In the genomic region with DNA sequence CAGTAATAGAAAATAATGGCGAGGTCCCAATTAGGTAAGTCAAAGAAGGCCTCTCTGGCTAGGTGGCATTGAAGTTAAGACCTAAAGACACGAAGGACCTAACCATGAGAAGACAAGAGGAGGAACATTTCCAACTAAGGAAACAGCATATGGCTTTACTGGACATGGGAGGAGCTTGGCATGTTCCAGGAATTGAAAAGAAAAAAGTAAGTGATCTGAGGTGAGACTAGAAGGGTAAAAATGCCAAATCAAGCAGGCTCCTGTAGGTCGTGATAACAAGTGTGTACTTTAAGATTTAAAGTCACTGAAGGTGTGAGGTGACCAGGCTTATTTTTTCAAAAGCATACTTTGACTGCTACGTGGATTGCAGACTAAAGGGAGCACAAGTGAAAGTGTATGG, we compare ENCODE assay signal across 1 cellular context.
TF ChIP-seq lines count a peak whose summit lies in the region.

No MANE protein-coding gene starts in this region.

TF ChIP-seq in K562, 482 proteins besides CTCF, POLR2A, EP300 and RAD21 (continued from another document):
- TF ChIP-seq, protein P1, sequence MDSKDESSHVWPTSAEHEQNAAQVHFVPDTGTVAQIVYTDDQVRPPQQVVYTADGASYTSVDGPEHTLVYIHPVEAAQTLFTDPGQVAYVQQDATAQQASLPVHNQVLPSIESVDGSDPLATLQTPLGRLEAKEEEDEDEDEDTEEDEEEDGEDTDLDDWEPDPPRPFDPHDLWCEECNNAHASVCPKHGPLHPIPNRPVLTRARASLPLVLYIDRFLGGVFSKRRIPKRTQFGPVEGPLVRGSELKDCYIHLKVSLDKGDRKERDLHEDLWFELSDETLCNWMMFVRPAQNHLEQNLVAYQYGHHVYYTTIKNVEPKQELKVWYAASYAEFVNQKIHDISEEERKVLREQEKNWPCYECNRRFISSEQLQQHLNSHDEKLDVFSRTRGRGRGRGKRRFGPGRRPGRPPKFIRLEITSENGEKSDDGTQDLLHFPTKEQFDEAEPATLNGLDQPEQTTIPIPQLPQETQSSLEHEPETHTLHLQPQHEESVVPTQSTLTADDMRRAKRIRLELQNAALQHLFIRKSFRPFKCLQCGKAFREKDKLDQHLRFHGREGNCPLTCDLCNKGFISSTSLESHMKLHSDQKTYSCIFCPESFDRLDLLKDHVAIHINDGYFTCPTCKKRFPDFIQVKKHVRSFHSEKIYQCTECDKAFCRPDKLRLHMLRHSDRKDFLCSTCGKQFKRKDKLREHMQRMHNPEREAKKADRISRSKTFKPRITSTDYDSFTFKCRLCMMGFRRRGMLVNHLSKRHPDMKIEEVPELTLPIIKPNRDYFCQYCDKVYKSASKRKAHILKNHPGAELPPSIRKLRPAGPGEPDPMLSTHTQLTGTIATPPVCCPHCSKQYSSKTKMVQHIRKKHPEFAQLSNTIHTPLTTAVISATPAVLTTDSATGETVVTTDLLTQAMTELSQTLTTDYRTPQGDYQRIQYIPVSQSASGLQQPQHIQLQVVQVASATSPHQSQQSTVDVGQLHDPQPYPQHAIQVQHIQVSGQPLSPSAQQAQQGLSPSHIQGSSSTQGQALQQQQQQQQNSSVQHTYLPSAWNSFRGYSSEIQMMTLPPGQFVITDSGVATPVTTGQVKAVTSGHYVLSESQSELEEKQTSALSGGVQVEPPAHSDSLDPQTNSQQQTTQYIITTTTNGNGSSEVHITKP (IDR thresholded peaks at IDR 0.05; ENCODE audit: partially characterized antibody): peak; percentile 42
- TF ChIP-seq DPF2 (IDR thresholded peaks at IDR 0.05): peak; percentile 25; the same call in 1 of the 2 replicates
- TF ChIP-seq CBFA2T3 (IDR thresholded peaks at IDR 0.05): peak; percentile 41; the same call in 1 of the 2 replicates
- TF ChIP-seq, protein P2, sequence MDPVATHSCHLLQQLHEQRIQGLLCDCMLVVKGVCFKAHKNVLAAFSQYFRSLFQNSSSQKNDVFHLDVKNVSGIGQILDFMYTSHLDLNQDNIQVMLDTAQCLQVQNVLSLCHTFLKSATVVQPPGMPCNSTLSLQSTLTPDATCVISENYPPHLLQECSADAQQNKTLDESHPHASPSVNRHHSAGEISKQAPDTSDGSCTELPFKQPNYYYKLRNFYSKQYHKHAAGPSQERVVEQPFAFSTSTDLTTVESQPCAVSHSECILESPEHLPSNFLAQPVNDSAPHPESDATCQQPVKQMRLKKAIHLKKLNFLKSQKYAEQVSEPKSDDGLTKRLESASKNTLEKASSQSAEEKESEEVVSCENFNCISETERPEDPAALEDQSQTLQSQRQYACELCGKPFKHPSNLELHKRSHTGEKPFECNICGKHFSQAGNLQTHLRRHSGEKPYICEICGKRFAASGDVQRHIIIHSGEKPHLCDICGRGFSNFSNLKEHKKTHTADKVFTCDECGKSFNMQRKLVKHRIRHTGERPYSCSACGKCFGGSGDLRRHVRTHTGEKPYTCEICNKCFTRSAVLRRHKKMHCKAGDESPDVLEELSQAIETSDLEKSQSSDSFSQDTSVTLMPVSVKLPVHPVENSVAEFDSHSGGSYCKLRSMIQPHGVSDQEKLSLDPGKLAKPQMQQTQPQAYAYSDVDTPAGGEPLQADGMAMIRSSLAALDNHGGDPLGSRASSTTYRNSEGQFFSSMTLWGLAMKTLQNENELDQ (CRISPR knock-in tag; IDR thresholded peaks at IDR 0.05; ENCODE audit: borderline replicate concordance): no peak
